In the genomic region with DNA sequence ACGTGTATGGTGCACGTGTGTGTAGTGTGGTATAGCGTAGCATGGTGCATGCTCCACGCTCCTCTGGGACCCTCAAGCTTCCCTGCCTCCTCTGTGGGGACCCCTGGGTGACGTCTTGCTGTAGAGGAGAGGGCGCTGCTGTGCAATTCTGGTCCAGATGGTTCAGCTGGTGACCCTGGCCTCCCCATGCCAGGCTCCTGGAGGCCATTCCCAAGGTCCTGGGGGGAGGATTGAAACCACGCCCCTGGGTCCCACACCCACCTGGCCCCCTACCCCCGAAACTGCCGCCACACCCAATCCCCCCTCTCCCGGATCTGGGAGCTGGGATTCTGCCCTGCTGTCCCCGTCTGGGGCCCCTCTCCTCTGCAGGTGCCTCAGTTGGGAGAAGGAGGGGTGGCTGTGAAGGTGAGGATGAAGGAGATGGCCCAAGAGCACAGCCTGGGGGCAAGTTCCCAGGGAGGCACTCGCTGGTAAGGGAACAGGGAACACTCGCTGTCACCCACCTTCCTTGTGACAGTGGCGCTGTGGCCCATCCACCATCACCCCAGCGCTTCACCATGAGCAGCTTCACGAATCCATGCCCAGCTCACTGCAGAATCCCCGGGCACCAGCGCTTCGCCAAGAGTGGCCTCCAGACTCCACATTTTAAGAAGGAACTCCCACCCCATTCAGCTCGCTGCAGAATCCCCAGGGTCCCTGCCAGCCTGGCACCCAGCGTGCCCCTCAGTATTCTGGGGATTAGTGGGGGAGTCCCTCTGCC, we compare ENCODE assay signal across 21 cellular contexts. TPM values are rescaled to one million over a fixed set of nuclear protein-coding genes. Genes with fewer than 3 reads are reported as not detected.
DNase-seq lines count a peak whose midpoint lies in the region; ATAC-seq and TF ChIP-seq lines count a peak whose summit lies in the region.
"Had no signal": no experiment of that assay in that cellular context is flagged by ENCODE, and none has a peak within 500 bp of the region (broad histone marks: within the 10 kb centered on the region; RNA-seq: fewer than 3 reads in every experiment).

No MANE protein-coding gene starts in this region.

- peaks cover 11 to 12% of the 10 kb centered on the region in 2 donors for H3K4me1 ChIP-seq in gastrocnemius medialis
- H3K4me1 ChIP-seq: Caco-2 had no signal

- DNase-seq in activated CD4-positive, CD25-positive, alpha-beta regulatory T cell treated with anti-CD3 and anti-CD28 coated beads, Interleukin-2, amount 50 U/mL, for 72 hours = peak; percentile 18
- peak; percentile 2 for DNase-seq in HuH-7.5 (ENCODE audit: low spot score)
- DNase-seq in left ventricle myocardium superior = peak; percentile 18
- DNase-seq in posterior vena cava (ENCODE audit: low spot score) = peak; percentile 68
- no peak for DNase-seq in gastrocnemius medialis
- no peak for DNase-seq in DMS53 treated with DMSO at 0.1 percent for 48 hours (lab: John Stamatoyannopoulos, UW; ENCODE audit: unreplicated experiment)
- DNase-seq: activated naive CD4-positive, alpha-beta T cell treated with anti-CD3 and anti-CD28 coated beads, Interleukin-2, amount 10 ng/mL, durations not matched to agents 7 days and 5 days; activated T-cell treated with anti-CD3 and anti-CD28 coated beads for 4 hours; cerebellar nuclear complex; effector memory CD4-positive, alpha-beta T cell; EL; esophagus squamous epithelium; MM.1S; NCI-H1436; NCI-H524 treated with DMSO at 0.1 percent for 48 hours; RPMI8226; stimulated activated CD4-positive, alpha-beta T cell treated with anti-CD3 and anti-CD28 coated beads, Interleukin-4, amount 100 ng/mL, for 24 hours had no signal

- peaks cover 0 to 47% of the 10 kb centered on the region in 2 donors for H3K36me3 ChIP-seq in gastrocnemius medialis

- TF ChIP-seq CTCF in gastrocnemius medialis (IDR thresholded peaks at IDR 0.05 in 4 of 5, conservative IDR thresholded peaks at IDR 0.05 in 1 of 5) = no peak

- intact Hi-C loops in left ventricle myocardium superior (cut with micrococcal nuclease) = no loop called here
- intact Hi-C loops in posterior vena cava (cut with DNase I) = no loop called here
- intact Hi-C loops in gastrocnemius medialis (cut with DNase I; ENCODE audit: low total_unique reads) = no loop called here

- no peak for TF ChIP-seq POLR2A in gastrocnemius medialis (IDR thresholded peaks at IDR 0.05)

- H3K27ac ChIP-seq in gastrocnemius medialis = no peak overlapping the region
- H3K27ac ChIP-seq: esophagus squamous epithelium, skin epidermis had no signal

- no peak overlapping the region for H3K4me3 ChIP-seq in gastrocnemius medialis
- H3K4me3 ChIP-seq: esophagus squamous epithelium, skin epidermis had no signal

- no peak for ATAC-seq in activated CD4-positive, CD25-positive, alpha-beta regulatory T cell treated with anti-CD3 and anti-CD28 coated beads, Interleukin-2, amount 50 U/mL, for 24 hours
- ATAC-seq in left ventricle myocardium superior (no peak), gastrocnemius medialis (no peak), HG03025 (IDR thresholded peaks at IDR 0.05; ENCODE audit: low FRiP score, unreplicated experiment) (no peak)

- no peaks in the 10 kb centered on the region for H3K9me3 ChIP-seq in gastrocnemius medialis
- H3K9me3 ChIP-seq: Caco-2, esophagus squamous epithelium had no signal

- in situ Hi-C loops in gastrocnemius medialis (cut with MboI; ENCODE audit: low sequenced_read_pairs in 4 of 4) = no loop called here

- H3K27me3 ChIP-seq in gastrocnemius medialis = no peaks in the 10 kb centered on the region
- H3K27me3 ChIP-seq: esophagus squamous epithelium had no signal

RNA-seq across cellular contexts. Expression of gene WDR4, which starts 38.0 kb away (rescaled TPM):
- total RNA-seq in left ventricle myocardium superior (4.8 TPM), posterior vena cava (10 to 100 TPM; 12.1 to 13.4 TPM), gastrocnemius medialis (10 to 100 TPM in 1 of 4 donors, 1 to 10 TPM in 3; 1.9 to 13.3 (median 4.4) TPM)

RNA-seq across cellular contexts. Expression of gene NDUFV3, which starts 51.8 kb away (rescaled TPM):
- total RNA-seq in left ventricle myocardium superior (59.3 TPM), posterior vena cava (10 to 100 TPM; 26.1 to 39.0 TPM), gastrocnemius medialis (100 to 1,000 TPM in 1 of 4 donors, 10 to 100 TPM in 3; 96.4 to 109 (median 97.7) TPM)

Comparison
In these comparisons a context has a peak if more than half of its experiments do, and no peak if none do; other contexts are left out.
1. DNase-seq: peak in activated CD4-positive, CD25-positive, alpha-beta regulatory T cell treated with anti-CD3 and anti-CD28 coated beads, Interleukin-2, amount 50 U/mL, for 72 hours (single experiment), HuH-7.5 (single experiment), left ventricle myocardium superior (single experiment) and posterior vena cava (single experiment); none in gastrocnemius medialis (0 of 2) and DMS53 treated with DMSO at 0.1 percent for 48 hours (single experiment).